Comparison of ENCODE assay signal across 18 cellular contexts in genomic region chr3:183542355-183542754, GRCh38. TPM values are rescaled to one million over a fixed set of nuclear protein-coding genes. Genes with fewer than 3 reads are reported as not detected.
DNase-seq lines count a peak whose midpoint lies in the region; ATAC-seq and TF ChIP-seq lines count a peak whose summit lies in the region.
"Had no signal": no experiment of that assay in that cellular context is flagged by ENCODE, and none has a peak within 500 bp of the region (broad histone marks: within the 10 kb centered on the region; RNA-seq: fewer than 3 reads in every experiment).

No MANE protein-coding gene starts in this region.

- no peak overlapping the region for H3K4me3 ChIP-seq in Peyer's patch
- H3K4me3 ChIP-seq: suprapubic skin had no signal

- H3K36me3 ChIP-seq in Peyer's patch = no peaks in the 10 kb centered on the region
- H3K36me3 ChIP-seq: suprapubic skin had no signal

- no peak for DNase-seq in activated T-cell treated with anti-CD3 and anti-CD28 coated beads, Interleukin-2, amount 50 U/mL, for 72 hours
- no peak for DNase-seq in activated T-cell treated with anti-CD3 and anti-CD28 coated beads, Interleukin-2, amount 50 U/mL, for 48 hours
- no peak for DNase-seq in Peyer's patch
- DNase-seq in activated naive CD8-positive, alpha-beta T cell treated with anti-CD3 and anti-CD28 coated beads, Interleukin-2, amount 50 U/mL, for 24 hours = no peak
- DNase-seq in stimulated activated effector memory CD8-positive, alpha-beta T cell treated with anti-CD3 and anti-CD28 coated beads, Interleukin-12 subunit alpha, Interleukin-12 subunit beta, amount 100 ng/mL, for 72 hours (ENCODE audit: low spot score in 2 of 2) = no peak
- no peak for DNase-seq in chondrocyte (ENCODE audit: low spot score)
- DNase-seq in COLO668 (lab: John Stamatoyannopoulos, UW; ENCODE audit: unreplicated experiment) = no peak
- DNase-seq: activated CD8-positive, alpha-beta memory T cell treated with anti-CD3 and anti-CD28 coated beads for 24 hours; kidney glomerular epithelial cell; midbrain; NCI-H1436 treated with DMSO at 0.1 percent for 48 hours; occipital lobe; right cardiac atrium; SHP77 had no signal

- H3K9me3 ChIP-seq in Peyer's patch = no peaks in the 10 kb centered on the region
- H3K9me3 ChIP-seq: suprapubic skin had no signal

- H3K4me3 Mint-ChIP-seq in activated T-cell treated with anti-CD3 and anti-CD28 coated beads, Interleukin-2, amount 50 U/mL, for 72 hours = peak overlapping the region; percentile 41 to 53
- no peak overlapping the region for H3K4me3 Mint-ChIP-seq in activated naive CD8-positive, alpha-beta T cell treated with anti-CD3 and anti-CD28 coated beads, Interleukin-2, amount 50 U/mL, for 24 hours
- peak overlapping the region; percentile 36 for H3K4me3 Mint-ChIP-seq in stimulated activated effector memory CD8-positive, alpha-beta T cell treated with anti-CD3 and anti-CD28 coated beads, Interleukin-12 subunit alpha, Interleukin-12 subunit beta, amount 100 ng/mL, for 72 hours
- no peak overlapping the region for H3K4me3 Mint-ChIP-seq in chondrocyte (ENCODE audit: unreplicated experiment)

- peak overlapping the region in 3 of 4 donors; percentile 23 to 78 (median 56) for H3K27ac ChIP-seq in Peyer's patch
- H3K27ac ChIP-seq: suprapubic skin had no signal

- no peaks in the 10 kb centered on the region for H3K27me3 ChIP-seq in Peyer's patch
- H3K27me3 ChIP-seq: suprapubic skin had no signal

- peaks cover 3 to 11% of the 10 kb centered on the region in 2 donors for H3K36me3 Mint-ChIP-seq in activated T-cell treated with anti-CD3 and anti-CD28 coated beads, Interleukin-2, amount 50 U/mL, for 72 hours (ENCODE audit: insufficient read depth in 2 of 2)
- peaks cover 18% of the 10 kb centered on the region for H3K36me3 Mint-ChIP-seq in activated naive CD8-positive, alpha-beta T cell treated with anti-CD3 and anti-CD28 coated beads, Interleukin-2, amount 50 U/mL, for 24 hours (ENCODE audit: low read depth)
- peaks cover 39% of the 10 kb centered on the region for H3K36me3 Mint-ChIP-seq in stimulated activated effector memory CD8-positive, alpha-beta T cell treated with anti-CD3 and anti-CD28 coated beads, Interleukin-12 subunit alpha, Interleukin-12 subunit beta, amount 100 ng/mL, for 72 hours
- no peaks in the 10 kb centered on the region for H3K36me3 Mint-ChIP-seq in chondrocyte (ENCODE audit: low read depth)

- no peaks in the 10 kb centered on the region for H3K9me3 Mint-ChIP-seq in activated T-cell treated with anti-CD3 and anti-CD28 coated beads, Interleukin-2, amount 50 U/mL, for 72 hours
- no peaks in the 10 kb centered on the region for H3K9me3 Mint-ChIP-seq in activated naive CD8-positive, alpha-beta T cell treated with anti-CD3 and anti-CD28 coated beads, Interleukin-2, amount 50 U/mL, for 24 hours
- no peaks in the 10 kb centered on the region for H3K9me3 Mint-ChIP-seq in stimulated activated effector memory CD8-positive, alpha-beta T cell treated with anti-CD3 and anti-CD28 coated beads, Interleukin-12 subunit alpha, Interleukin-12 subunit beta, amount 100 ng/mL, for 72 hours
- H3K9me3 Mint-ChIP-seq in chondrocyte (ENCODE audit: low read depth) = no peaks in the 10 kb centered on the region

- H3K4me1 ChIP-seq in Peyer's patch = peaks cover 0 to 37% (median 13%) of the 10 kb centered on the region in 4 donors
- H3K4me1 ChIP-seq: suprapubic skin had no signal

- TF ChIP-seq CTCF in Peyer's patch (IDR thresholded peaks at IDR 0.05) (no peak), chondrocyte (IDR thresholded peaks at IDR 0.05) (no peak)

- ATAC-seq in activated T-cell treated with anti-CD3 and anti-CD28 coated beads, Interleukin-2, amount 50 U/mL, for 72 hours (replicated peaks in 1 of 2) = no peak
- ATAC-seq in activated naive CD8-positive, alpha-beta T cell treated with anti-CD3 and anti-CD28 coated beads, Interleukin-2, amount 50 U/mL, for 24 hours = no peak
- no peak for ATAC-seq in stimulated activated effector memory CD8-positive, alpha-beta T cell treated with anti-CD3 and anti-CD28 coated beads, Interleukin-12 subunit alpha, Interleukin-12 subunit beta, amount 100 ng/mL, for 72 hours
- ATAC-seq in HG02870 (IDR thresholded peaks at IDR 0.05; ENCODE audit: unreplicated experiment) = no peak

- H3K4me1 Mint-ChIP-seq in activated T-cell treated with anti-CD3 and anti-CD28 coated beads, Interleukin-2, amount 50 U/mL, for 72 hours (ENCODE audit: low read depth) = peaks cover 91% of the 10 kb centered on the region
- peaks cover 63% of the 10 kb centered on the region for H3K4me1 Mint-ChIP-seq in activated naive CD8-positive, alpha-beta T cell treated with anti-CD3 and anti-CD28 coated beads, Interleukin-2, amount 50 U/mL, for 24 hours
- peaks cover 57% of the 10 kb centered on the region for H3K4me1 Mint-ChIP-seq in stimulated activated effector memory CD8-positive, alpha-beta T cell treated with anti-CD3 and anti-CD28 coated beads, Interleukin-12 subunit alpha, Interleukin-12 subunit beta, amount 100 ng/mL, for 72 hours
- H3K4me1 Mint-ChIP-seq in chondrocyte (ENCODE audit: low read depth) = peaks cover 11% of the 10 kb centered on the region

- H3K27ac Mint-ChIP-seq in activated T-cell treated with anti-CD3 and anti-CD28 coated beads, Interleukin-2, amount 50 U/mL, for 72 hours = peak overlapping the region; percentile 21
- peak overlapping the region; percentile 30 for H3K27ac Mint-ChIP-seq in activated naive CD8-positive, alpha-beta T cell treated with anti-CD3 and anti-CD28 coated beads, Interleukin-2, amount 50 U/mL, for 24 hours
- H3K27ac Mint-ChIP-seq in stimulated activated effector memory CD8-positive, alpha-beta T cell treated with anti-CD3 and anti-CD28 coated beads, Interleukin-12 subunit alpha, Interleukin-12 subunit beta, amount 100 ng/mL, for 72 hours = peak overlapping the region; percentile 63
- H3K27ac Mint-ChIP-seq in chondrocyte (ENCODE audit: unreplicated experiment) = no peak overlapping the region

- no peaks in the 10 kb centered on the region for H3K27me3 Mint-ChIP-seq in activated T-cell treated with anti-CD3 and anti-CD28 coated beads, Interleukin-2, amount 50 U/mL, for 72 hours (ENCODE audit: low read depth)
- H3K27me3 Mint-ChIP-seq in activated naive CD8-positive, alpha-beta T cell treated with anti-CD3 and anti-CD28 coated beads, Interleukin-2, amount 50 U/mL, for 24 hours = no peaks in the 10 kb centered on the region
- H3K27me3 Mint-ChIP-seq in chondrocyte (ENCODE audit: low read depth) = no peaks in the 10 kb centered on the region

- no peak for TF ChIP-seq POLR2A in Peyer's patch (IDR thresholded peaks at IDR 0.05)

RNA-seq across cellular contexts. Expression of gene KLHL6, which starts 13.2 kb away (rescaled TPM):
- total RNA-seq in activated T-cell treated with anti-CD3 and anti-CD28 coated beads, Interleukin-2, amount 50 U/mL, for 72 hours = 10 to 100 TPM; 83.5 to 88.8 TPM
- total RNA-seq in Peyer's patch (10 to 100 TPM in 1 of 4 donors, 1 to 10 TPM in 3; 1.6 to 53.6 (median 4.9) TPM), chondrocyte (not detected in 3 replicates)
- total RNA-seq: H1, LHCN-M2 had no signal

Comparison
In these comparisons a context has a peak if more than half of its experiments do, and no peak if none do; other contexts are left out.
1. H3K4me3 Mint-ChIP-seq: peak in activated T-cell treated with anti-CD3 and anti-CD28 coated beads, Interleukin-2, amount 50 U/mL, for 72 hours (2 of 2) and stimulated activated effector memory CD8-positive, alpha-beta T cell treated with anti-CD3 and anti-CD28 coated beads, Interleukin-12 subunit alpha, Interleukin-12 subunit beta, amount 100 ng/mL, for 72 hours (single experiment); none in activated naive CD8-positive, alpha-beta T cell treated with anti-CD3 and anti-CD28 coated beads, Interleukin-2, amount 50 U/mL, for 24 hours (single experiment) and chondrocyte (single experiment).